In the genomic region with DNA sequence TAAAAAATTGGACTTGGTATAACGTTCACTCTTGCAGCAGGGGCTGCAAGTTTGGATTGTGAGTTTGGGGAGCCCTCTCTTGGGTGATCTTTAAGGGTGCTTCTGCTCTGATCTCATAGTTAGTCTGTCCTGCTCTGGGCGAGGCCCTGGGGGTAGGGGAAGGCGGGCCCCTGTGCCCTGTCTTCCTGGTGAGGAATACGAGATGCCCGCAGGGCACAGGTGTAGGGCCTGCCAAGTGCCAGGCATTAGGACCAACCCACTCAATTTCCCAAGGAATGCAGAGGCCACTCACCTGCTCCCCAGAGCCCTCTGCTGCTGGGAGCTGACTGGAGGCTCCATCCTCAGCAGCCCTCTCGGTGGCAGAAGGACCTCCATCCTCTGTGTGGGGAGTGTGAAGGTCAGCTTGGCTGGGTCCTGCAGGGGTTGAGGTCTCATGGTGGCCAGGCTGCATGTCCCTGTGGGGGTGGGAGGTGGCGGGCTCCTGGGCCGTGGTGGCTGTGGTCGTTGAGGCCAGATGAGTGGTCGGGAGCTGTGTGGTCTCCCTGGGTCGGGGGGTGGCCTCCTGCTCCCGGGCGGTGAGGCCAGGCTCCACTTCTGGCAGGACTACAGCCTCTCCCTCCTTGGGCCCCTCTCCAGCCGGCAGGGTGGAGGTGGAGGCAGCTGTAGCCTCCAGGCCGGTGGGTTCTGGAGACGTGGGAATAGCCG, we compare ENCODE assay signal across 17 cellular contexts. TPM values are rescaled to one million over a fixed set of nuclear protein-coding genes. Genes with fewer than 3 reads are reported as not detected.
DNase-seq lines count a peak whose midpoint lies in the region; ATAC-seq, FAIRE-seq and TF ChIP-seq lines count a peak whose summit lies in the region.
"Had no signal": no experiment of that assay in that cellular context is flagged by ENCODE, and none has a peak within 500 bp of the region (broad histone marks: within the 10 kb centered on the region; RNA-seq: fewer than 3 reads in every experiment).

No MANE protein-coding gene starts in this region.

- ATAC-seq in HepG2 (no peak), upper lobe of right lung (peak; percentile 40), GM21723 (IDR thresholded peaks at IDR 0.05; ENCODE audit: unreplicated experiment) (no peak)
- ATAC-seq: GM12878, HCT116 had no signal

- no peaks in the 10 kb centered on the region for H3K36me3 Mint-ChIP-seq in CD14-positive monocyte
- H3K36me3 Mint-ChIP-seq: CD4-positive, alpha-beta memory T cell had no signal

- POLR2A ChIA-PET in RWPE1 (lab: Yijun Ruan, JAX; ENCODE audit: low non-redundant PET) (no interaction called here), HepG2 (lab: Yijun Ruan, JAX) (interaction anchor here (0.7 to 5.5 kb wide), 4 partner anchors 9 to 68 kb away, joined by 3 to 94 read pairs (median 5); partner anchors contain the start of gene SDC1)

- peak overlapping the region; percentile 100 for H3K27ac ChIP-seq in RWPE1
- no peak overlapping the region for H3K27ac ChIP-seq in HepG2 (ENCODE audit: extremely low read length, insufficient read depth, low read length)
- H3K27ac ChIP-seq in upper lobe of right lung = no peak overlapping the region
- H3K27ac ChIP-seq in ascending aorta = no peak overlapping the region

- DNase-seq in RWPE1 (ENCODE audit: low spot score) (no peak), bronchial epithelial cell (ENCODE audit: low read depth) (no peak), HepG2 (ENCODE audit: low spot score) (no peak), upper lobe of right lung (no peak), CD14-positive monocyte (ENCODE audit: low spot score) (no peak), ascending aorta (ENCODE audit: low spot score in 2 of 2) (no peak)
- DNase-seq: C1 segment of cervical spinal cord; CD4-positive, alpha-beta memory T cell; DMS79 had no signal

- peaks cover 36% of the 10 kb centered on the region for H3K36me3 ChIP-seq in bronchial epithelial cell (ENCODE audit: control insufficient read depth, insufficient read depth, low read length)
- peaks cover 22 to 34% of the 10 kb centered on the region in 2 experiments for H3K36me3 ChIP-seq in HepG2 (replicated peaks in 1 of 2; ENCODE audit: control insufficient read depth in 1 of 2, insufficient read depth in 2 of 2, low read length in 2 of 2)
- H3K36me3 ChIP-seq in upper lobe of right lung = no peaks in the 10 kb centered on the region
- H3K36me3 ChIP-seq in ascending aorta = no peaks in the 10 kb centered on the region

- H3K79me2 ChIP-seq in HepG2 (ENCODE audit: insufficient read depth, low read length) = peaks cover 16% of the 10 kb centered on the region

- TF ChIP-seq EP300 in HepG2 (IDR thresholded peaks at IDR 0.05; ENCODE audit: low read depth in 2 of 2, low read length in 2 of 2) (no peak), HepG2 (CRISPR knock-in tag; IDR thresholded peaks at IDR 0.05; ENCODE audit: borderline replicate concordance) (no peak)

- no peak overlapping the region for H3K4me2 ChIP-seq in HepG2 (ENCODE audit: low read depth, low read length)

- no peaks in the 10 kb centered on the region for H3K9me3 ChIP-seq in HepG2 (ENCODE audit: low read length)
- no peaks in the 10 kb centered on the region for H3K9me3 ChIP-seq in upper lobe of right lung
- no peaks in the 10 kb centered on the region for H3K9me3 ChIP-seq in ascending aorta

- H2AFZ ChIP-seq in HepG2 (ENCODE audit: low read length) = no peak overlapping the region

- no peak for TF ChIP-seq RAD21 in HepG2 (CRISPR knock-in tag; IDR thresholded peaks at IDR 0.05)

- no TSS peak for BruUV-seq in HepG2 (replicated peaks; lab: Mats Ljungman, UMichigan)

- intact Hi-C loops in HepG2 (cut with micrococcal nuclease; ENCODE audit: unreplicated experiment) = no loop called here
- intact Hi-C loops in upper lobe of right lung (cut with DNase I) = no loop called here
- intact Hi-C loops in CD14-positive monocyte (cut with micrococcal nuclease) = no loop called here
- intact Hi-C loops in ascending aorta (cut with DNase I) = no loop called here

- CTCF ChIA-PET in RWPE1 (lab: Yijun Ruan, JAX) = interaction anchor here (0.9 to 3.1 kb wide), 7 partner anchors 9 to 248 kb away, joined by 3 to 10 read pairs (median 4); partner anchors contain the start of gene SDC1
- CTCF ChIA-PET in HepG2 (lab: Yijun Ruan, JAX; ENCODE audit: low intra/inter-chr PET ratio, low total read pairs) = no interaction called here

- TF ChIP-seq POLR2A in HepG2 (IDR thresholded peaks at IDR 0.05; ENCODE audit: insufficient read depth in 1 of 2, low read depth in 2 of 2, low read length in 2 of 2) = no peak

- WGBS in HepG2 (ENCODE audit: low lambda C conversion rate) = 94% methylated on average over 11 of the region's 17 CpGs

- H3K9ac ChIP-seq in HepG2 (ENCODE audit: insufficient read depth, low read depth, low read length) = no peak overlapping the region

- FAIRE-seq in bronchial epithelial cell (lab: Jason Lieb, UNC) (no peak), HepG2 (lab: Jason Lieb, UNC) (no peak)
- FAIRE-seq: A204.1, GM12878, GM18507, H54 had no signal

- H3K4me3 Mint-ChIP-seq in CD14-positive monocyte = no peak overlapping the region
- H3K4me3 Mint-ChIP-seq: B cell; CD4-positive, alpha-beta memory T cell; IgD-negative memory B cell had no signal

- peaks cover 5% of the 10 kb centered on the region for H3K4me1 Mint-ChIP-seq in CD14-positive monocyte

- H3K27me3 ChIP-seq in bronchial epithelial cell (ENCODE audit: control insufficient read depth, insufficient read depth, low read length) (no peaks in the 10 kb centered on the region), HepG2 (ENCODE audit: control insufficient read depth in 1 of 2, insufficient read depth in 2 of 2, low read length in 2 of 2) (no peaks in the 10 kb centered on the region), upper lobe of right lung (no peaks in the 10 kb centered on the region), ascending aorta (no peaks in the 10 kb centered on the region)

- H3K27ac Mint-ChIP-seq in CD14-positive monocyte = no peak overlapping the region
- H3K27ac Mint-ChIP-seq: B cell; CD4-positive, alpha-beta memory T cell; IgD-negative memory B cell had no signal

- H3K27me3 Mint-ChIP-seq in CD14-positive monocyte (ENCODE audit: low read depth in 3 of 3) = peaks cover 0 to 3% (median 0%) of the 10 kb centered on the region in 3 donors

- no peaks in the 10 kb centered on the region for H4K20me1 ChIP-seq in HepG2 (ENCODE audit: insufficient read depth, low read length)

- H3K4me1 ChIP-seq in HepG2 (ENCODE audit: insufficient read depth, low read length) = peaks cover 48% of the 10 kb centered on the region
- peaks cover 16% of the 10 kb centered on the region for H3K4me1 ChIP-seq in upper lobe of right lung
- no peaks in the 10 kb centered on the region for H3K4me1 ChIP-seq in ascending aorta

- in situ Hi-C loops in HepG2 (cut with HindIII; ENCODE audit: extremely low pct_ligation_motif_present, low pct_unique_long_range_greater_than_20kb) = no loop called here

- no peak overlapping the region for H3K4me3 ChIP-seq in bronchial epithelial cell (ENCODE audit: low read depth, low read length)
- H3K4me3 ChIP-seq in HepG2 (replicated peaks in 1 of 3; ENCODE audit: insufficient read depth in 1 of 3, low read depth in 2 of 3, low read length in 3 of 3) = no peak overlapping the region
- no peak overlapping the region for H3K4me3 ChIP-seq in upper lobe of right lung
- H3K4me3 ChIP-seq in ascending aorta = no peak overlapping the region
- H3K4me3 ChIP-seq: GM12878 had no signal

- TF ChIP-seq CTCF in RWPE1 (conservative IDR thresholded peaks at IDR 0.05; ENCODE audit: low read depth) (no peak), bronchial epithelial cell (IDR thresholded peaks at IDR 0.05; ENCODE audit: insufficient read depth, low read length, severe bottlenecking) (peak; percentile 1), HepG2 (CRISPR knock-in tag; IDR thresholded peaks at IDR 0.05) (no peak), upper lobe of right lung (IDR thresholded peaks at IDR 0.05) (no peak), CD14-positive monocyte (IDR thresholded peaks at IDR 0.05) (no peak), ascending aorta (IDR thresholded peaks at IDR 0.05) (no peak)

- H3K9me3 Mint-ChIP-seq in CD14-positive monocyte = no peaks in the 10 kb centered on the region
- H3K9me3 Mint-ChIP-seq: CD4-positive, alpha-beta memory T cell; IgD-negative memory B cell had no signal

TF ChIP-seq in HepG2, 621 proteins besides CTCF, POLR2A, EP300 and RAD21:
- TF ChIP-seq AGO2 (optimal IDR thresholded peaks at IDR 0.05; ENCODE audit: low read depth, low read length) (peak; percentile 17), KDM5A (IDR thresholded peaks at IDR 0.05; ENCODE audit: borderline replicate concordance, low read length) (no peak)

RNA-seq across cellular contexts. Expression of gene SDC1, which starts 21.3 kb away (rescaled TPM):
- total RNA-seq in bronchial epithelial cell (1,084 and 1,308 TPM in 2 replicates), HepG2 (2016; rRNA removed; fragmentation: Illumina TruSeq; extraction: Trizol) (47.5 and 119 TPM in 2 replicates), upper lobe of right lung (148 TPM), ascending aorta (0.32 TPM)
- total RNA-seq in HepG2 (2016; cell fraction: cytosol; rRNA removed; fragmentation: Illumina TruSeq; extraction: Trizol; ENCODE audit: low read depth) = 9.3 and 11.1 TPM in 2 replicates
- total RNA-seq in HepG2 (2016; cell fraction: insoluble cytoplasmic fraction; rRNA removed; fragmentation: Illumina TruSeq; extraction: Trizol) = 45.4 and 119 TPM in 2 replicates
- 27.4 and 30.5 TPM in 2 replicates for total RNA-seq in HepG2 (2016; cell fraction: membrane; rRNA removed; fragmentation: Illumina TruSeq; extraction: Trizol)
- total RNA-seq in HepG2 (2016; cell fraction: nucleus; rRNA removed; fragmentation: Illumina TruSeq; extraction: Trizol) = 90.3 and 111 TPM in 2 replicates
- polyA plus RNA-seq in HepG2 (2011; rRNA removed) (108 and 113 TPM in 2 replicates), CD14-positive monocyte (not detected)
- 78.7 and 130 TPM in 2 replicates for polyA plus RNA-seq in HepG2 (2011; cell fraction: cytosol; rRNA removed)
- 66.7 and 76.2 TPM in 2 replicates for polyA plus RNA-seq in HepG2 (2011; cell fraction: nucleus; rRNA removed)
- polyA plus RNA-seq in HepG2 (2012) = 44.8 and 48.6 TPM in 2 replicates
- 8.7 TPM in 2 replicates for polyA plus RNA-seq in HepG2 (2016; cell fraction: cytosol; fragmentation: Illumina TruSeq; extraction: Trizol; ENCODE audit: low read depth)
- polyA plus RNA-seq in HepG2 (2016; cell fraction: insoluble cytoplasmic fraction; fragmentation: Illumina TruSeq; extraction: Trizol; ENCODE audit: low read depth) = 49.7 and 54.3 TPM in 2 replicates
- 17.8 and 18.0 TPM in 2 replicates for polyA plus RNA-seq in HepG2 (2016; cell fraction: membrane; fragmentation: Illumina TruSeq; extraction: Trizol; ENCODE audit: low read depth)
- polyA plus RNA-seq in HepG2 (2016; cell fraction: nucleus; fragmentation: Illumina TruSeq; extraction: Trizol; ENCODE audit: insufficient read depth, low read depth) = 156 and 173 TPM in 2 replicates
- polyA minus RNA-seq in HepG2 (2011; rRNA and poly(A)+ RNA removed; ENCODE audit: low replicate concordance) = 13.0 and 159 TPM in 2 replicates
- polyA minus RNA-seq in HepG2 (2011; cell fraction: cytosol; rRNA and poly(A)+ RNA removed) = 69.2 and 73.2 TPM in 2 replicates
- polyA minus RNA-seq in HepG2 (2011; cell fraction: nucleus; rRNA and poly(A)+ RNA removed) = 14.8 and 16.3 TPM in 2 replicates
- total RNA-seq: B cell had no signal
- polyA plus RNA-seq: CD4-positive, alpha-beta memory T cell had no signal
